In genomic region chr10:73802276-73802991, GRCh38 we compare ENCODE assay signal across 17 cellular contexts. TPM values are rescaled to one million over a fixed set of nuclear protein-coding genes. Genes with fewer than 3 reads are reported as not detected.
DNase-seq lines count a peak whose midpoint lies in the region; ATAC-seq, FAIRE-seq and TF ChIP-seq lines count a peak whose summit lies in the region.
"Had no signal": no experiment of that assay in that cellular context is flagged by ENCODE, and none has a peak within 500 bp of the region (broad histone marks: within the 10 kb centered on the region; RNA-seq: fewer than 3 reads in every experiment).

No MANE protein-coding gene starts in this region.

- H3K4me1 ChIP-seq in K562 (replicated peaks in 1 of 2; ENCODE audit: control insufficient read depth in 2 of 2, insufficient read depth in 2 of 2, low read length in 2 of 2) = peaks cover 0 to 13% of the 10 kb centered on the region in 2 experiments; a peak in 3 of 5 replicates
- H3K4me1 ChIP-seq in mucosa of descending colon (ENCODE audit: low read depth) = no peaks in the 10 kb centered on the region
- no peaks in the 10 kb centered on the region for H3K4me1 ChIP-seq in GM23338 (ENCODE audit: insufficient read depth)
- H3K4me1 ChIP-seq: Peyer's patch had no signal

- no peaks in the 10 kb centered on the region for H3K9me2 ChIP-seq in GM23338 (ENCODE audit: insufficient read depth)

- H2AFZ ChIP-seq in K562 (ENCODE audit: low read depth, low read length) (no peak overlapping the region), GM23338 (no peak overlapping the region)

- H3K4me3 ChIP-seq in K562 (no peak overlapping the region), mucosa of descending colon (no peak overlapping the region), GM23338 (no peak overlapping the region)
- H3K4me3 ChIP-seq: esophagus muscularis mucosa, Peyer's patch, upper lobe of left lung had no signal

- TSS peak; percentile 12 for BruUV-seq in K562 (replicated peaks; lab: Mats Ljungman, UMichigan)

- no peak for DNase-seq in natural killer cell treated with Interleukin-12 subunit alpha and Interleukin-12 subunit beta and Interleukin-15 and Interleukin-18, amount 100 ng/mL, for 72 hours (ENCODE audit: low spot score)
- DNase-seq in natural killer cell (no peak), K562 (ENCODE audit: extremely low read depth in 1 of 4, low spot score in 3 of 4) (no peak), mucosa of descending colon (peak in 2 of 3 donors; percentile 17 to 27), amygdala (lab: John Stamatoyannopoulos, UW) (no peak), left lobe of liver (ENCODE audit: low spot score) (no peak), GM23338 (ENCODE audit: low spot score) (no peak), G401 (ENCODE audit: low spot score) (no peak)
- DNase-seq: activated CD4-positive, alpha-beta T cell treated with anti-CD3 and anti-CD28 coated beads, Interleukin-2, amount 50 U/mL, for 4 hours; activated gamma-delta T cell; AML-193; cerebellar nuclear complex; IMR-90; NCI-H1417 treated with DMSO at 0.1 percent for 48 hours; Peyer's patch; upper lobe of left lung had no signal

- H3K9me1 ChIP-seq in K562 (ENCODE audit: control insufficient read depth, insufficient read depth, low read length) = peaks cover 5% of the 10 kb centered on the region

- ATAC-seq in natural killer cell treated with Interleukin-12 subunit alpha and Interleukin-12 subunit beta and Interleukin-15 and Interleukin-18, amount 100 ng/mL, for 72 hours = no peak
- no peak for ATAC-seq in natural killer cell
- ATAC-seq in K562 = no peak
- no peak for ATAC-seq in mucosa of descending colon
- no peak for ATAC-seq in left lobe of liver
- no peak for ATAC-seq in GM23338

- H3K36me3 ChIP-seq in K562 (ENCODE audit: control insufficient read depth, insufficient read depth, low read length) = peaks cover 93% of the 10 kb centered on the region
- no peaks in the 10 kb centered on the region for H3K36me3 ChIP-seq in mucosa of descending colon (ENCODE audit: low read depth)
- H3K36me3 ChIP-seq in GM23338 (ENCODE audit: insufficient read depth) = peaks cover 3% of the 10 kb centered on the region; the same call in 1 of the 2 replicates

- POLR2A ChIA-PET in K562 (lab: Yijun Ruan, JAX) = interaction anchor here (0.7 to 0.9 kb wide), 2 partner anchors 16 to 1057 kb away, joined by 3 to 4 read pairs; no protein-coding TSS in a partner anchor

- H3K4me1 Mint-ChIP-seq in natural killer cell treated with Interleukin-12 subunit alpha and Interleukin-12 subunit beta and Interleukin-15 and Interleukin-18, amount 100 ng/mL, for 72 hours (ENCODE audit: low read depth in 2 of 2) = peaks cover 32 to 35% of the 10 kb centered on the region in 2 donors
- H3K4me1 Mint-ChIP-seq in natural killer cell = peaks cover 9 to 31% of the 10 kb centered on the region in 2 donors
- H3K4me1 Mint-ChIP-seq in GM23338 = no peaks in the 10 kb centered on the region; the same call in 2 of the 3 replicates

- FAIRE-seq in K562 (lab: Jason Lieb, UNC) = no peak

- in situ Hi-C loops in K562 (cut with MboI) = no loop called here
- in situ Hi-C loops in G401 (cut with HindIII; ENCODE audit: low sequenced_read_pairs) = no loop called here

- H3K27me3 Mint-ChIP-seq in natural killer cell treated with Interleukin-12 subunit alpha and Interleukin-12 subunit beta and Interleukin-15 and Interleukin-18, amount 100 ng/mL, for 72 hours = no peaks in the 10 kb centered on the region
- H3K27me3 Mint-ChIP-seq in natural killer cell (ENCODE audit: low read depth in 2 of 2) (no peaks in the 10 kb centered on the region), GM23338 (ENCODE audit: insufficient read depth, low read depth, poor library complexity) (peaks cover 8% of the 10 kb centered on the region)

- H3F3A ChIP-seq in GM23338 (replicated peaks; ENCODE audit: low read depth) = no peaks in the 10 kb centered on the region

- CTCF ChIA-PET in K562 (lab: Yijun Ruan, JAX; ENCODE audit: low intra/inter-chr PET ratio) = no interaction called here

- intact Hi-C loops in natural killer cell (cut with micrococcal nuclease) (no loop called here), K562 (cut with micrococcal nuclease) (no loop called here), mucosa of descending colon (cut with DNase I, micrococcal nuclease) (no loop called here)

- H3K9me3 Mint-ChIP-seq in natural killer cell treated with Interleukin-12 subunit alpha and Interleukin-12 subunit beta and Interleukin-15 and Interleukin-18, amount 100 ng/mL, for 72 hours = no peaks in the 10 kb centered on the region
- H3K9me3 Mint-ChIP-seq in natural killer cell (no peaks in the 10 kb centered on the region), GM23338 (no peaks in the 10 kb centered on the region)

- H4K20me1 ChIP-seq in K562 (replicated peaks; ENCODE audit: control insufficient read depth, insufficient read depth, low read length) (peaks cover 5% of the 10 kb centered on the region), GM23338 (replicated peaks; ENCODE audit: insufficient read depth) (no peaks in the 10 kb centered on the region; the same call in 1 of the 2 replicates)

- H3K27me3 ChIP-seq in K562 (ENCODE audit: control insufficient read depth in 2 of 2, insufficient read depth in 2 of 2, low read length in 2 of 2) (no peaks in the 10 kb centered on the region), GM23338 (ENCODE audit: insufficient read depth) (no peaks in the 10 kb centered on the region)
- H3K27me3 ChIP-seq: esophagus muscularis mucosa, Peyer's patch, upper lobe of left lung had no signal

- no peak for TF ChIP-seq CTCF in natural killer cell (IDR thresholded peaks at IDR 0.05)
- no peak for TF ChIP-seq CTCF in K562 (IDR thresholded peaks at IDR 0.05 in 2 of 3, conservative IDR thresholded peaks at IDR 0.05 in 1 of 3; ENCODE audit: insufficient read depth in 2 of 3, low read depth in 1 of 3, low read length in 3 of 3)
- TF ChIP-seq CTCF in mucosa of descending colon (IDR thresholded peaks at IDR 0.05) = no peak
- no peak for TF ChIP-seq CTCF in GM23338 (conservative IDR thresholded peaks at IDR 0.05; ENCODE audit: low read depth in 2 of 2)

- H3K9me3 ChIP-seq in K562 (replicated peaks; ENCODE audit: control insufficient read depth, insufficient read depth, low read depth, low read length) (no peaks in the 10 kb centered on the region), mucosa of descending colon (no peaks in the 10 kb centered on the region)
- H3K9me3 ChIP-seq: esophagus muscularis mucosa, Peyer's patch, upper lobe of left lung had no signal

- no peak overlapping the region for H3K4me2 ChIP-seq in K562 (ENCODE audit: insufficient read depth, low read length)
- H3K4me2 ChIP-seq in GM23338 = no peak overlapping the region

- peak overlapping the region in 1 of 2 experiments; percentile 49; a peak in 1 of 4 replicates for H3K9ac ChIP-seq in K562 (ENCODE audit: insufficient read depth in 1 of 2, low read depth in 2 of 2, low read length in 2 of 2)

- no peaks in the 10 kb centered on the region for H3K79me2 ChIP-seq in K562 (ENCODE audit: control insufficient read depth, insufficient read depth, low read length)
- no peaks in the 10 kb centered on the region for H3K79me2 ChIP-seq in GM23338 (replicated peaks; ENCODE audit: insufficient read depth)

- no peak for TF ChIP-seq POLR2A in K562 (conservative IDR thresholded peaks at IDR 0.05)

- no peak overlapping the region for H3K27ac ChIP-seq in K562 (ENCODE audit: extremely low read depth, low read depth, low read length)
- H3K27ac ChIP-seq in GM23338 (ENCODE audit: low read depth) = no peak overlapping the region
- H3K27ac ChIP-seq: esophagus muscularis mucosa, Peyer's patch, upper lobe of left lung had no signal

- 90% methylated on average over 11 of the region's 11 CpGs for WGBS in K562 (ENCODE audit: insufficient coverage, low coverage, missing lambda C conversion rate)

- H3K36me3 Mint-ChIP-seq in natural killer cell treated with Interleukin-12 subunit alpha and Interleukin-12 subunit beta and Interleukin-15 and Interleukin-18, amount 100 ng/mL, for 72 hours = peaks cover 29% of the 10 kb centered on the region
- peaks cover 11% of the 10 kb centered on the region for H3K36me3 Mint-ChIP-seq in natural killer cell
- peaks cover 50% of the 10 kb centered on the region for H3K36me3 Mint-ChIP-seq in GM23338 (ENCODE audit: low read depth)

- no peak for TF ChIP-seq RAD21 in K562 (CRISPR knock-in tag; conservative IDR thresholded peaks at IDR 0.05 in 1 of 2, IDR thresholded peaks at IDR 0.05 in 1 of 2)

- TF ChIP-seq EP300 in K562 (IDR thresholded peaks at IDR 0.05; ENCODE audit: low read length) = no peak

- H3K27ac Mint-ChIP-seq in natural killer cell treated with Interleukin-12 subunit alpha and Interleukin-12 subunit beta and Interleukin-15 and Interleukin-18, amount 100 ng/mL, for 72 hours = peak overlapping the region; percentile 53 to 88
- H3K27ac Mint-ChIP-seq in natural killer cell = peak overlapping the region in 1 of 2 donors; percentile 31
- H3K27ac Mint-ChIP-seq in GM23338 = no peak overlapping the region

- H3K4me3 Mint-ChIP-seq in natural killer cell treated with Interleukin-12 subunit alpha and Interleukin-12 subunit beta and Interleukin-15 and Interleukin-18, amount 100 ng/mL, for 72 hours = no peak overlapping the region
- H3K4me3 Mint-ChIP-seq in natural killer cell (no peak overlapping the region), GM23338 (no peak overlapping the region)

RNA-seq across cellular contexts. Expression of gene NDST2, which starts 9.0 kb away (rescaled TPM):
- 10 to 100 TPM; 42.8 to 83.3 TPM for total RNA-seq in natural killer cell treated with Interleukin-12 subunit alpha and Interleukin-12 subunit beta and Interleukin-15 and Interleukin-18, amount 100 ng/mL, for 72 hours
- 10 to 100 TPM; 64.7 to 73.8 (median 65.4) TPM for total RNA-seq in natural killer cell
- 130 and 235 TPM in 2 replicates for total RNA-seq in K562 (2011; cell fraction: chromatin; rRNA removed; ENCODE audit: low replicate concordance)
- total RNA-seq in K562 (2011; cell fraction: nucleolus; rRNA removed) = 102 and 121 TPM in 2 replicates
- total RNA-seq in K562 (2011; cell fraction: nucleoplasm; rRNA removed) = 108 and 109 TPM in 2 replicates
- total RNA-seq in K562 (2014; rRNA removed) = 27.2 and 32.1 TPM in 2 replicates
- total RNA-seq in K562 (2014; rRNA removed; fragmentation: Illumina TruSeq; extraction: Trizol) = 12.5 and 14.7 TPM in 2 replicates
- total RNA-seq in K562 (2015; rRNA removed; fragmentation: Illumina TruSeq; extraction: Trizol) = 18.2 and 19.6 TPM in 2 replicates
- total RNA-seq in K562 (2021) = 33.9 and 35.7 TPM in 2 replicates
- polyA plus RNA-seq in K562 (2011; rRNA removed) = 23.8 and 31.6 TPM in 2 replicates
- polyA plus RNA-seq in K562 (2011; cell fraction: cytosol; rRNA removed) = 23.7 and 30.6 TPM in 2 replicates
- polyA plus RNA-seq in K562 (2011; cell fraction: nucleus; rRNA removed) = 99.8 and 108 TPM in 2 replicates
- 42.1 and 123 TPM in 2 replicates for polyA plus RNA-seq in K562 (2012)
- polyA plus RNA-seq in K562 (2014; fragmentation: Illumina TruSeq; extraction: Trizol) = 22.6 TPM in 2 replicates
- 1 to 10 TPM; 4.7 to 6.3 TPM for polyA plus RNA-seq in K562 (2014; fragmentation: Nextera tagmentation; extraction: Ambion mirVana)
- polyA plus RNA-seq in K562 (2014; rRNA removed) = 30.5 and 31.4 TPM in 2 replicates
- 22.0 and 23.5 TPM in 2 replicates for polyA minus RNA-seq in K562 (2011; rRNA and poly(A)+ RNA removed)
- 12.5 and 14.2 TPM in 2 replicates for polyA minus RNA-seq in K562 (2011; cell fraction: cytosol; rRNA and poly(A)+ RNA removed)
- 44.3 and 53.9 TPM in 2 replicates for polyA minus RNA-seq in K562 (2011; cell fraction: nucleus; rRNA and poly(A)+ RNA removed)
- 10 to 100 TPM; 26.7 to 39.0 (median 29.0) TPM for total RNA-seq in mucosa of descending colon
- total RNA-seq in left lobe of liver = 11.5 TPM
- 15.3 and 21.1 TPM in 2 replicates for total RNA-seq in GM23338 (2014; rRNA removed; shearing (Covaris generic))
- polyA plus RNA-seq in GM23338 (2016; fragmentation: Nextera tagmentation; extraction: Ambion mirVana) = 7.4 and 9.4 TPM in 2 replicates
- total RNA-seq in G401 (2014; rRNA removed; shearing (Covaris generic)) = 3.7 and 6.9 TPM in 2 replicates

RNA-seq across cellular contexts. Expression of gene ZSWIM8, which starts 17.0 kb away (rescaled TPM):
- total RNA-seq in natural killer cell treated with Interleukin-12 subunit alpha and Interleukin-12 subunit beta and Interleukin-15 and Interleukin-18, amount 100 ng/mL, for 72 hours = 100 to 1,000 TPM; 121 to 148 TPM
- total RNA-seq in natural killer cell (100 to 1,000 TPM; 157 to 161 (median 159) TPM), K562 (2014; rRNA removed) (21.9 and 34.2 TPM in 2 replicates), K562 (2014; rRNA removed; fragmentation: Illumina TruSeq; extraction: Trizol) (14.9 and 15.0 TPM in 2 replicates), K562 (2015; rRNA removed; fragmentation: Illumina TruSeq; extraction: Trizol) (26.7 and 30.0 TPM in 2 replicates), K562 (2021) (43.4 and 45.6 TPM in 2 replicates), mucosa of descending colon (100 to 1,000 TPM in 1 of 3 donors, 10 to 100 TPM in 2; 72.5 to 119 (median 90.1) TPM), left lobe of liver (101 TPM)
- total RNA-seq in K562 (2011; cell fraction: chromatin; rRNA removed; ENCODE audit: low replicate concordance) = 202 and 543 TPM in 2 replicates
- total RNA-seq in K562 (2011; cell fraction: nucleolus; rRNA removed) = 249 and 295 TPM in 2 replicates
- total RNA-seq in K562 (2011; cell fraction: nucleoplasm; rRNA removed) = 177 and 202 TPM in 2 replicates
- polyA plus RNA-seq in K562 (2011; rRNA removed) (35.1 and 76.4 TPM in 2 replicates), K562 (2014; fragmentation: Illumina TruSeq; extraction: Trizol) (40.7 and 51.3 TPM in 2 replicates), K562 (2014; fragmentation: Nextera tagmentation; extraction: Ambion mirVana) (1 to 10 TPM; 5.6 to 6.2 TPM), K562 (2014; rRNA removed) (38.4 and 47.8 TPM in 2 replicates), GM23338 (2016; fragmentation: Nextera tagmentation; extraction: Ambion mirVana) (20.0 and 20.5 TPM in 2 replicates)
- 51.3 and 87.4 TPM in 2 replicates for polyA plus RNA-seq in K562 (2011; cell fraction: cytosol; rRNA removed)
- 367 and 476 TPM in 2 replicates for polyA plus RNA-seq in K562 (2011; cell fraction: nucleus; rRNA removed)
- polyA plus RNA-seq in K562 (2012) = 41.4 and 84.7 TPM in 2 replicates
- polyA minus RNA-seq in K562 (2011; rRNA and poly(A)+ RNA removed) = 34.3 and 47.0 TPM in 2 replicates
- polyA minus RNA-seq in K562 (2011; cell fraction: cytosol; rRNA and poly(A)+ RNA removed) = 38.9 and 42.1 TPM in 2 replicates
- 56.4 and 72.0 TPM in 2 replicates for polyA minus RNA-seq in K562 (2011; cell fraction: nucleus; rRNA and poly(A)+ RNA removed)
- 30.4 and 40.5 TPM in 2 replicates for total RNA-seq in GM23338 (2014; rRNA removed; shearing (Covaris generic))
- 22.8 and 30.6 TPM in 2 replicates for total RNA-seq in G401 (2014; rRNA removed; shearing (Covaris generic))

RNA-seq across cellular contexts. Expression of gene CHCHD1, which starts 20.6 kb away (rescaled TPM):
- 10 to 100 TPM; 18.7 to 28.5 TPM for total RNA-seq in natural killer cell treated with Interleukin-12 subunit alpha and Interleukin-12 subunit beta and Interleukin-15 and Interleukin-18, amount 100 ng/mL, for 72 hours
- total RNA-seq in natural killer cell = 1 to 10 TPM; 5.2 to 7.0 (median 5.9) TPM
- total RNA-seq in K562 (2011; cell fraction: chromatin; rRNA removed; ENCODE audit: low replicate concordance) = 21.6 and 37.5 TPM in 2 replicates
- 20.1 and 25.8 TPM in 2 replicates for total RNA-seq in K562 (2011; cell fraction: nucleolus; rRNA removed)
- 37.9 and 46.2 TPM in 2 replicates for total RNA-seq in K562 (2011; cell fraction: nucleoplasm; rRNA removed)
- total RNA-seq in K562 (2014; rRNA removed) = 82.9 and 130 TPM in 2 replicates
- 68.2 and 79.6 TPM in 2 replicates for total RNA-seq in K562 (2014; rRNA removed; fragmentation: Illumina TruSeq; extraction: Trizol)
- total RNA-seq in K562 (2015; rRNA removed; fragmentation: Illumina TruSeq; extraction: Trizol) = 69.6 and 83.4 TPM in 2 replicates
- 52.9 and 54.9 TPM in 2 replicates for total RNA-seq in K562 (2021)
- 84.9 and 110 TPM in 2 replicates for polyA plus RNA-seq in K562 (2011; rRNA removed)
- polyA plus RNA-seq in K562 (2011; cell fraction: cytosol; rRNA removed) = 54.8 and 55.0 TPM in 2 replicates
- 33.4 and 48.1 TPM in 2 replicates for polyA plus RNA-seq in K562 (2011; cell fraction: nucleus; rRNA removed)
- 70.3 and 131 TPM in 2 replicates for polyA plus RNA-seq in K562 (2012)
- polyA plus RNA-seq in K562 (2014; fragmentation: Illumina TruSeq; extraction: Trizol) = 59.5 and 75.0 TPM in 2 replicates
- polyA plus RNA-seq in K562 (2014; fragmentation: Nextera tagmentation; extraction: Ambion mirVana) = 100 to 1,000 TPM in 1 of 2 experiments, 10 to 100 TPM in 1; 89.7 to 114 TPM
- 126 and 135 TPM in 2 replicates for polyA plus RNA-seq in K562 (2014; rRNA removed)
- polyA minus RNA-seq in K562 (2011; rRNA and poly(A)+ RNA removed) = 21.0 and 21.1 TPM in 2 replicates
- 11.0 and 14.1 TPM in 2 replicates for polyA minus RNA-seq in K562 (2011; cell fraction: cytosol; rRNA and poly(A)+ RNA removed)
- 11.0 and 27.2 TPM in 2 replicates for polyA minus RNA-seq in K562 (2011; cell fraction: nucleus; rRNA and poly(A)+ RNA removed)
- total RNA-seq in mucosa of descending colon = 10 to 100 TPM; 19.8 to 26.2 (median 22.7) TPM
- total RNA-seq in left lobe of liver = 14.1 TPM
- total RNA-seq in GM23338 (2014; rRNA removed; shearing (Covaris generic)) = 40.6 and 41.1 TPM in 2 replicates
- 187 and 196 TPM in 2 replicates for polyA plus RNA-seq in GM23338 (2016; fragmentation: Nextera tagmentation; extraction: Ambion mirVana)
- 65.5 and 76.8 TPM in 2 replicates for total RNA-seq in G401 (2014; rRNA removed; shearing (Covaris generic))

RNA-seq across cellular contexts. Expression of gene SEC24C, which starts 58.3 kb away (rescaled TPM):
- 100 to 1,000 TPM; 152 to 172 TPM for total RNA-seq in natural killer cell treated with Interleukin-12 subunit alpha and Interleukin-12 subunit beta and Interleukin-15 and Interleukin-18, amount 100 ng/mL, for 72 hours
- 100 to 1,000 TPM; 153 to 161 (median 160) TPM for total RNA-seq in natural killer cell
- total RNA-seq in K562 (2011; cell fraction: chromatin; rRNA removed; ENCODE audit: low replicate concordance) = 185 and 253 TPM in 2 replicates
- 121 and 131 TPM in 2 replicates for total RNA-seq in K562 (2011; cell fraction: nucleolus; rRNA removed)
- 132 and 136 TPM in 2 replicates for total RNA-seq in K562 (2011; cell fraction: nucleoplasm; rRNA removed)
- 70.5 and 99.4 TPM in 2 replicates for total RNA-seq in K562 (2014; rRNA removed)
- total RNA-seq in K562 (2014; rRNA removed; fragmentation: Illumina TruSeq; extraction: Trizol) = 48.6 and 48.7 TPM in 2 replicates
- total RNA-seq in K562 (2015; rRNA removed; fragmentation: Illumina TruSeq; extraction: Trizol) = 55.5 and 59.4 TPM in 2 replicates
- 103 and 115 TPM in 2 replicates for total RNA-seq in K562 (2021)
- polyA plus RNA-seq in K562 (2011; rRNA removed) = 97.4 and 150 TPM in 2 replicates
- 116 and 140 TPM in 2 replicates for polyA plus RNA-seq in K562 (2011; cell fraction: cytosol; rRNA removed)
- 227 TPM in 2 replicates for polyA plus RNA-seq in K562 (2011; cell fraction: nucleus; rRNA removed)
- polyA plus RNA-seq in K562 (2012) = 94.4 and 137 TPM in 2 replicates
- 108 and 110 TPM in 2 replicates for polyA plus RNA-seq in K562 (2014; fragmentation: Illumina TruSeq; extraction: Trizol)
- 10 to 100 TPM; 19.0 to 88.4 TPM for polyA plus RNA-seq in K562 (2014; fragmentation: Nextera tagmentation; extraction: Ambion mirVana)
- 64.7 and 68.8 TPM in 2 replicates for polyA plus RNA-seq in K562 (2014; rRNA removed)
- 164 and 184 TPM in 2 replicates for polyA minus RNA-seq in K562 (2011; rRNA and poly(A)+ RNA removed)
- 98.3 and 102 TPM in 2 replicates for polyA minus RNA-seq in K562 (2011; cell fraction: cytosol; rRNA and poly(A)+ RNA removed)
- polyA minus RNA-seq in K562 (2011; cell fraction: nucleus; rRNA and poly(A)+ RNA removed) = 40.7 and 54.6 TPM in 2 replicates
- 10 to 100 TPM; 64.5 to 73.6 (median 71.2) TPM for total RNA-seq in mucosa of descending colon
- total RNA-seq in left lobe of liver = 38.5 TPM
- 64.2 and 72.9 TPM in 2 replicates for total RNA-seq in GM23338 (2014; rRNA removed; shearing (Covaris generic))
- 16.9 and 17.0 TPM in 2 replicates for polyA plus RNA-seq in GM23338 (2016; fragmentation: Nextera tagmentation; extraction: Ambion mirVana)
- total RNA-seq in G401 (2014; rRNA removed; shearing (Covaris generic)) = 49.0 and 54.4 TPM in 2 replicates

Comparison
In these comparisons a context has a peak if more than half of its experiments do, and no peak if none do; other contexts are left out.
1. DNase-seq: peak in mucosa of descending colon (2 of 3); none in natural killer cell treated with Interleukin-12 subunit alpha and Interleukin-12 subunit beta and Interleukin-15 and Interleukin-18, amount 100 ng/mL, for 72 hours (single experiment), natural killer cell (single experiment), K562 (0 of 4), amygdala (0 of 56), left lobe of liver (single experiment), GM23338 (single experiment) and G401 (single experiment).